ENCODE assay signal across 9 cellular contexts in the genomic region with DNA sequence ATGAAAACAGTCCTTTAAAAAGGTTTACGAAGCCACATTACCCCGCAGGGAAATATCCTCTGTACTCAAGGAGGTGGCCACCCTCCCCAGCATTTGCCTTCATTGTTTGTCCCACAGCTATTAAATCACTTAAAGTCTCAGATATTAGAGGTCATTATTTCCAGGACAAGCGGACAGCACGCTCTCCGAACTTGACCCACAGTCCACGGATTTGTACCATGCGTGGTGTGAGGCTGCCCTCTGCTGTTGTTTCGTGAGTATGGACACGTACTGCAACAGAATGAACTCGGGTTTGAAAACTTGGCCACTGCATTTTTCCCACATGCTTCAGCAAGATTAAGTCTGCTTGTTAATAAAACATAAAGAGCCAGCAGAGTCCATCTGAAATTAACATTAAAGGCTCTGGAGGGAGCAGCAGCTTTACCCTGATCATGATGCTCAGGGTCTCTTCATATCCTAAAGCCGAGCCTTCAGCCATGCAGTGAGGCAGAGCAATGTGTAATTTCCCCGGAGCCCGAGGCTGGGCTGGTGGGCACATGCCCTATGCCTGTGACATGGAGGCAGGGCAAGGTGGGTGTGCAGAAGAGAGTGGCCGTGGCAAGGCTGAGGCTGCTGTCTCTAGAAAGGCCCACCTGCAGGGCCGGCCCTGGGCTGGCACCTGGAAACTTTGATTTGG. TPM values are rescaled to one million over a fixed set of nuclear protein-coding genes. Genes with fewer than 3 reads are reported as not detected.
DNase-seq lines count a peak whose midpoint lies in the region; ATAC-seq, FAIRE-seq and TF ChIP-seq lines count a peak whose summit lies in the region.
"Had no signal": no experiment of that assay in that cellular context is flagged by ENCODE, and none has a peak within 500 bp of the region (broad histone marks: within the 10 kb centered on the region; RNA-seq: fewer than 3 reads in every experiment).

No MANE protein-coding gene starts in this region.

- no peaks in the 10 kb centered on the region for H3F3A ChIP-seq in OCI-LY1 (ENCODE audit: insufficient read depth, low read length)

- CTCF ChIA-PET in H1 (lab: Charles Lee; ENCODE audit: partially characterized antibody): interaction anchor here (0.6 to 5.0 kb wide), 50 partner anchors 10 to 419 kb away, joined by 3 to 66 read pairs (median 4); a partner anchor contains a TSS

- no peak overlapping the region for H3K23ac ChIP-seq in H1 (ENCODE audit: insufficient read length)
- no peak overlapping the region for H3K23ac ChIP-seq in mesendoderm (ENCODE audit: low read length)

- peaks cover 5% of the 10 kb centered on the region for H3K36me3 Mint-ChIP-seq in natural killer cell treated with Interleukin-12 subunit alpha and Interleukin-12 subunit beta and Interleukin-15 and Interleukin-18, amount 100 ng/mL, for 72 hours
- no peaks in the 10 kb centered on the region for H3K36me3 Mint-ChIP-seq in natural killer cell

- H3K4me3 Mint-ChIP-seq in natural killer cell treated with Interleukin-12 subunit alpha and Interleukin-12 subunit beta and Interleukin-15 and Interleukin-18, amount 100 ng/mL, for 72 hours: no peak overlapping the region
- no peak overlapping the region for H3K4me3 Mint-ChIP-seq in natural killer cell

- H2BK120ac ChIP-seq in H1 (replicated peaks; ENCODE audit: low read depth, low read length) (no peak overlapping the region), mesendoderm (ENCODE audit: low read depth, low read length) (no peak overlapping the region)

- H3K27me3 Mint-ChIP-seq in natural killer cell treated with Interleukin-12 subunit alpha and Interleukin-12 subunit beta and Interleukin-15 and Interleukin-18, amount 100 ng/mL, for 72 hours: no peaks in the 10 kb centered on the region
- H3K27me3 Mint-ChIP-seq in natural killer cell (ENCODE audit: low read depth in 2 of 2): no peaks in the 10 kb centered on the region

- H2BK20ac ChIP-seq in H1 (ENCODE audit: low read length): no peak overlapping the region

- no peak overlapping the region for H3K4me2 ChIP-seq in OCI-LY1 (ENCODE audit: low read length)
- H3K4me2 ChIP-seq in H1 (ENCODE audit: insufficient read depth in 1 of 2, low read depth in 2 of 2, low read length in 2 of 2): no peak overlapping the region
- no peak overlapping the region for H3K4me2 ChIP-seq in mesendoderm (ENCODE audit: low read length)

- DNase-seq in natural killer cell treated with Interleukin-12 subunit alpha and Interleukin-12 subunit beta and Interleukin-15 and Interleukin-18, amount 100 ng/mL, for 72 hours (ENCODE audit: low spot score): peak; percentile 45
- DNase-seq in natural killer cell (no peak), H1 (ENCODE audit: low read depth in 1 of 2, low spot score in 2 of 2) (peak in 1 of 2 experiments; percentile 73), mesendoderm (peak; percentile 51)
- no peak for DNase-seq in effector memory CD4-positive, alpha-beta T cell

- H3K14ac ChIP-seq in H1 (ENCODE audit: insufficient read length): no peak overlapping the region

- no peaks in the 10 kb centered on the region for H3K79me1 ChIP-seq in H1 (ENCODE audit: low read depth, low read length)
- H3K79me1 ChIP-seq in mesendoderm (ENCODE audit: low read length): no peaks in the 10 kb centered on the region

- POLR2A ChIA-PET in H1 (lab: Charles Lee; ENCODE audit: partially characterized antibody): no interaction called here

- TF ChIP-seq CTCF in natural killer cell (IDR thresholded peaks at IDR 0.05) (no peak), OCI-LY1 (IDR thresholded peaks at IDR 0.05; ENCODE audit: low read length) (peak; percentile 94), H1 (IDR thresholded peaks at IDR 0.05; ENCODE audit: control extremely low read depth in 1 of 3, insufficient read depth in 1 of 3, low read depth in 1 of 3, low read length in 3 of 3) (peak; percentile 88 to 89 (median 88))

- no peaks in the 10 kb centered on the region for H3K79me2 ChIP-seq in OCI-LY1 (ENCODE audit: insufficient read depth, low read length)
- H3K79me2 ChIP-seq in H1 (ENCODE audit: control insufficient read depth in 1 of 2, insufficient read depth in 2 of 2, low read length in 2 of 2): no peaks in the 10 kb centered on the region
- no peaks in the 10 kb centered on the region for H3K79me2 ChIP-seq in mesendoderm (ENCODE audit: control insufficient read depth, insufficient read depth, low read length)

- no peak for TF ChIP-seq POLR2A in H1 (IDR thresholded peaks at IDR 0.05; ENCODE audit: control extremely low read depth in 1 of 2, low read depth in 2 of 2, low read length in 2 of 2)

- peak; percentile 99 for TF ChIP-seq RAD21 in H1 (IDR thresholded peaks at IDR 0.05 in 1 of 2, conservative IDR thresholded peaks at IDR 0.05 in 1 of 2; ENCODE audit: low read depth in 2 of 2, low read length in 2 of 2)

- H3K27ac ChIP-seq in OCI-LY1 (ENCODE audit: low read depth, low read length, poor library complexity, severe bottlenecking): no peak overlapping the region
- H3K27ac ChIP-seq in H1 (ENCODE audit: low read depth, low read length): no peak overlapping the region
- H3K27ac ChIP-seq in mesendoderm (ENCODE audit: low read depth, low read length): no peak overlapping the region
- no peak overlapping the region for H3K27ac ChIP-seq in effector memory CD4-positive, alpha-beta T cell (ENCODE audit: insufficient read depth, low read length, poor library complexity, severe bottlenecking)
- H3K27ac ChIP-seq: epithelial cell of prostate had no signal

- no peak overlapping the region for H2BK5ac ChIP-seq in H1 (ENCODE audit: low read depth, low read length)
- no peak overlapping the region for H2BK5ac ChIP-seq in mesendoderm (ENCODE audit: low read length)

- H3K27ac Mint-ChIP-seq in natural killer cell treated with Interleukin-12 subunit alpha and Interleukin-12 subunit beta and Interleukin-15 and Interleukin-18, amount 100 ng/mL, for 72 hours: no peak overlapping the region
- no peak overlapping the region for H3K27ac Mint-ChIP-seq in natural killer cell

- TF ChIP-seq EP300 in H1 (IDR thresholded peaks at IDR 0.05; ENCODE audit: borderline replicate concordance in 1 of 2, low read depth in 2 of 2, low read length in 2 of 2): no peak

- H2AK5ac ChIP-seq in H1 (ENCODE audit: low read depth, low read length) (no peak overlapping the region), mesendoderm (ENCODE audit: low read length) (no peak overlapping the region)

- no peaks in the 10 kb centered on the region for H3K4me1 ChIP-seq in OCI-LY1 (ENCODE audit: insufficient read depth, low read length, severe bottlenecking)
- H3K4me1 ChIP-seq in H1 (replicated peaks in 1 of 4; ENCODE audit: control insufficient read depth in 3 of 4, insufficient read depth in 4 of 4, low read length in 3 of 4): no peaks in the 10 kb centered on the region
- H3K4me1 ChIP-seq in mesendoderm (ENCODE audit: control insufficient read depth, low read depth, low read length): no peaks in the 10 kb centered on the region
- H3K4me1 ChIP-seq in effector memory CD4-positive, alpha-beta T cell (ENCODE audit: control insufficient read depth, insufficient read depth, low read length, poor library complexity, severe bottlenecking): no peaks in the 10 kb centered on the region

- WGBS in H1 (ENCODE audit: extremely low coverage in 1 of 2, insufficient coverage in 1 of 2, insufficient read length in 1 of 2, insufficient replicate concordance in 2 of 2, low coverage in 1 of 2, low lambda C conversion rate in 2 of 2, missing lambda C conversion rate in 1 of 2), 2 experiments: 77% methylated on average over 15 of the region's 15 CpGs; no CpG with 5 or more reads in 1 of the 2 experiments
- no CpG with 5 or more reads among the region's 15 CpGs for WGBS in mesendoderm (ENCODE audit: extremely low coverage, insufficient coverage, low lambda C conversion rate)

- H2AFZ ChIP-seq in OCI-LY1 (ENCODE audit: low read length) (no peak overlapping the region), H1 (ENCODE audit: low read length) (no peak overlapping the region)

- H4K91ac ChIP-seq in H1 (replicated peaks; ENCODE audit: insufficient read length, low read length): no peak overlapping the region

- peaks cover 0 to 3% of the 10 kb centered on the region in 2 donors for H3K4me1 Mint-ChIP-seq in natural killer cell treated with Interleukin-12 subunit alpha and Interleukin-12 subunit beta and Interleukin-15 and Interleukin-18, amount 100 ng/mL, for 72 hours (ENCODE audit: low read depth in 2 of 2)
- peaks cover 4 to 8% of the 10 kb centered on the region in 2 donors for H3K4me1 Mint-ChIP-seq in natural killer cell

- no peak overlapping the region for H4K5ac ChIP-seq in H1 (ENCODE audit: insufficient read length, low read depth, low read length)
- no peak overlapping the region for H4K5ac ChIP-seq in mesendoderm (ENCODE audit: low read length)

- H3K56ac ChIP-seq in H1 (replicated peaks; ENCODE audit: insufficient read length, low read depth, low read length) (no peak overlapping the region), mesendoderm (ENCODE audit: low read length) (no peak overlapping the region)

- no peak overlapping the region for H3K4me3 ChIP-seq in OCI-LY1 (ENCODE audit: low read depth, low read length, poor library complexity, severe bottlenecking)
- H3K4me3 ChIP-seq in H1 (ENCODE audit: extremely low read depth in 1 of 4, insufficient read depth in 2 of 4, low read depth in 3 of 4, low read length in 4 of 4): no peak overlapping the region
- no peak overlapping the region for H3K4me3 ChIP-seq in mesendoderm (ENCODE audit: low read length)
- no peak overlapping the region for H3K4me3 ChIP-seq in effector memory CD4-positive, alpha-beta T cell (ENCODE audit: insufficient read depth, low read depth, low read length, poor library complexity, severe bottlenecking)

- intact Hi-C loops in natural killer cell (cut with micrococcal nuclease): no loop called here

- H4K8ac ChIP-seq in H1 (ENCODE audit: extremely low read depth, insufficient read depth, low read length) (no peak overlapping the region; the same call in 1 of the 2 replicates), mesendoderm (ENCODE audit: low read depth, low read length) (no peak overlapping the region)

- no peak overlapping the region for H2BK12ac ChIP-seq in H1 (ENCODE audit: low read depth, low read length)

- H3K4ac ChIP-seq in H1 (replicated peaks; ENCODE audit: insufficient read length, low read depth, low read length) (no peak overlapping the region), mesendoderm (ENCODE audit: low read depth, low read length) (no peak overlapping the region)

- no peaks in the 10 kb centered on the region for H3K23me2 ChIP-seq in H1 (ENCODE audit: low read depth, low read length)

- H3K9me3 ChIP-seq in OCI-LY1 (ENCODE audit: low read length): no peaks in the 10 kb centered on the region
- H3K9me3 ChIP-seq in H1 (ENCODE audit: insufficient read depth in 2 of 2, low read depth in 1 of 2, low read length in 1 of 2): no peaks in the 10 kb centered on the region
- H3K9me3 ChIP-seq in effector memory CD4-positive, alpha-beta T cell (ENCODE audit: control insufficient read depth, low read length): no peaks in the 10 kb centered on the region

- H4K20me1 ChIP-seq in OCI-LY1 (ENCODE audit: insufficient read depth, low read length): no peaks in the 10 kb centered on the region
- H4K20me1 ChIP-seq in H1 (replicated peaks in 1 of 2; ENCODE audit: control insufficient read depth in 1 of 2, insufficient read depth in 2 of 2, low read length in 2 of 2): peaks cover 0 to 4% of the 10 kb centered on the region in 2 experiments

- H3K36me3 ChIP-seq in OCI-LY1 (ENCODE audit: insufficient read depth, low read length): 0 out of 2 replicates have a peak, but pooled peaks cover 4% of the 10 kb centered on the region
- no peaks in the 10 kb centered on the region; a peak in 2 of 8 replicates for H3K36me3 ChIP-seq in H1 (ENCODE audit: control insufficient read depth in 2 of 4, insufficient read depth in 4 of 4, low read length in 3 of 4)
- no peaks in the 10 kb centered on the region for H3K36me3 ChIP-seq in mesendoderm (ENCODE audit: control insufficient read depth, insufficient read depth, low read length)
- H3K36me3 ChIP-seq in effector memory CD4-positive, alpha-beta T cell (ENCODE audit: control insufficient read depth, insufficient read depth, low read length): peaks cover 18% of the 10 kb centered on the region

- no peak for ATAC-seq in natural killer cell treated with Interleukin-12 subunit alpha and Interleukin-12 subunit beta and Interleukin-15 and Interleukin-18, amount 100 ng/mL, for 72 hours
- ATAC-seq in natural killer cell (no peak), HG02840 (IDR thresholded peaks at IDR 0.05; ENCODE audit: low FRiP score, unreplicated experiment) (no peak), GM18861 (IDR thresholded peaks at IDR 0.05; ENCODE audit: unreplicated experiment) (no peak)

- no peaks in the 10 kb centered on the region for H3K27me3 ChIP-seq in OCI-LY1 (ENCODE audit: insufficient read depth, low read length)
- H3K27me3 ChIP-seq in H1 (replicated peaks in 1 of 4; ENCODE audit: control insufficient read depth in 3 of 4, extremely low read depth in 1 of 4, insufficient read depth in 3 of 4, low read length in 3 of 4): no peaks in the 10 kb centered on the region
- H3K27me3 ChIP-seq in mesendoderm (ENCODE audit: insufficient read depth, low read length, poor library complexity): no peaks in the 10 kb centered on the region
- H3K27me3 ChIP-seq in effector memory CD4-positive, alpha-beta T cell (replicated peaks; ENCODE audit: control insufficient read depth, insufficient read depth, low read length, poor library complexity, severe bottlenecking): no peaks in the 10 kb centered on the region

- no peaks in the 10 kb centered on the region for H3K9me3 Mint-ChIP-seq in natural killer cell treated with Interleukin-12 subunit alpha and Interleukin-12 subunit beta and Interleukin-15 and Interleukin-18, amount 100 ng/mL, for 72 hours
- H3K9me3 Mint-ChIP-seq in natural killer cell: no peaks in the 10 kb centered on the region

- FAIRE-seq in H1 (lab: Jason Lieb, UNC): peak; percentile 90

- no peak overlapping the region for H3K18ac ChIP-seq in H1 (ENCODE audit: extremely low read depth, low read length)
- no peak overlapping the region for H3K18ac ChIP-seq in mesendoderm (ENCODE audit: low read length)

- no peak overlapping the region for H2BK15ac ChIP-seq in H1 (ENCODE audit: low read length)
- no peak overlapping the region for H2BK15ac ChIP-seq in mesendoderm (replicated peaks; ENCODE audit: low read depth)

- H3K9ac ChIP-seq in OCI-LY1 (ENCODE audit: low read length): no peak overlapping the region
- no peak overlapping the region for H3K9ac ChIP-seq in H1 (replicated peaks in 1 of 4; ENCODE audit: extremely low read depth in 1 of 4, low read depth in 3 of 4, low read length in 3 of 4)
- H3K9ac ChIP-seq in mesendoderm (ENCODE audit: low read length): no peak overlapping the region

- H3K9me2 ChIP-seq in OCI-LY1 (ENCODE audit: low read depth, low read length): no peaks in the 10 kb centered on the region

RNA-seq across cellular contexts. Expression of a gene that starts 19.7 kb away (rescaled TPM):
- 10 to 100 TPM in 1 of 2 donors, 1 to 10 TPM in 1; 9.4 to 10.0 TPM for total RNA-seq in natural killer cell treated with Interleukin-12 subunit alpha and Interleukin-12 subunit beta and Interleukin-15 and Interleukin-18, amount 100 ng/mL, for 72 hours
- total RNA-seq in natural killer cell: 1 to 10 TPM; 4.8 to 8.5 (median 4.8) TPM
- total RNA-seq in H1 (2021; fragmentation: NEBNext Ultra II Directional; extraction: Animal tissue kit (Norgen Biotek cat#: 25700)): 19.0 and 19.6 TPM in 2 replicates
- 9.6 and 13.6 TPM in 2 replicates for polyA plus RNA-seq in H1 (2011; rRNA removed)
- 14.1 TPM for polyA plus RNA-seq in H1 (2011; cell fraction: cytosol; rRNA removed)
- 14.5 TPM for polyA plus RNA-seq in H1 (2011; cell fraction: nucleus; rRNA removed)
- 12.3 to 15.0 TPM (median 12.8 TPM) in 4 replicates for polyA plus RNA-seq in H1 (2012, experiment 1 of 2)
- 6.5 TPM for polyA plus RNA-seq in H1 (2012, experiment 2 of 2)
- polyA plus RNA-seq in H1 (2013, experiment 1 of 2): 6.0 TPM
- 5.3 TPM for polyA plus RNA-seq in H1 (2013, experiment 2 of 2)
- 15.7 and 18.2 TPM in 2 replicates for polyA minus RNA-seq in H1 (2011; rRNA and poly(A)+ RNA removed)
- 18.6 TPM for polyA minus RNA-seq in H1 (2011; cell fraction: cytosol; rRNA and poly(A)+ RNA removed)
- 16.5 TPM for polyA minus RNA-seq in H1 (2011; cell fraction: nucleus; rRNA and poly(A)+ RNA removed)
- polyA plus RNA-seq in mesendoderm (2013, experiment 1 of 2): 5.7 TPM
- 6.3 TPM for polyA plus RNA-seq in mesendoderm (2013, experiment 2 of 2)

Comparison
In these comparisons a context has a peak if more than half of its experiments do, and no peak if none do; other contexts are left out.
1. DNase-seq: peak in natural killer cell treated with Interleukin-12 subunit alpha and Interleukin-12 subunit beta and Interleukin-15 and Interleukin-18, amount 100 ng/mL, for 72 hours (single experiment) and mesendoderm (single experiment); none in natural killer cell (single experiment) and effector memory CD4-positive, alpha-beta T cell (0 of 3).